24 cellular contexts compared by ENCODE assay signal in the genomic region with DNA sequence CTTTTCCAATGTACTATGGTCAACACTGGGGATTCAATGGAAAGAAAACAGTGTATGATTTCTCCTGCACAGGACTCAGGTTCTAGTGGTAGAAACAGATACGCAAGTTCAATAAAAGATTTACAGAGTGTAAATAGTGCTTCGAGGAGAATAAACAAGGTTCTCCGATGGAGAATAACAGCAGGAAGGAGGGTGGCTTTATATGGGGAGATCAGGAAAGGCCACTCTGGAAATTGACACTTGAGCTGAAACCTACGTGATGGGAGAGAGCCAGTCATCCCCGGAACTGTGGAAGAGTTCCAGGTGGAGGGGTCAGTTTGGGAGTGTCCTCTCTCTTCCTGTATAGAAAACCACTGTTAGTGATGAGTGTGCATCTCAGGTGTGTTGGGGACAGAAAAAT.
"Had no signal": no experiment of that assay in that cellular context is flagged by ENCODE, and none has a peak within 500 bp of the region (broad histone marks: within the 10 kb centered on the region; RNA-seq: fewer than 3 reads in every experiment).

No MANE protein-coding gene starts in this region.

- H3K9me3 Mint-ChIP-seq: activated naive CD4-positive, alpha-beta T cell treated with anti-CD3 and anti-CD28 coated beads, Interleukin-2, amount 10 ng/mL, durations not matched to agents 7 days and 5 days; activated naive CD8-positive, alpha-beta T cell treated with anti-CD3 and anti-CD28 coated beads, Interleukin-2, amount 10 ng/mL, durations not matched to agents 7 days and 5 days; activated T-cell treated with anti-CD3 and anti-CD28 coated beads, Interleukin-2, amount 50 U/mL, for 72 hours; brain; mesothelial cell of epicardium; naive thymus-derived CD8-positive, alpha-beta T cell; neural progenitor cell; stimulated activated naive B cell treated with anti-CD40 and anti-IgM and Interleukin-4, amounts not matched to agents 10 μg/mL and 1 μg/mL and 100 μg/mL, for 72 hours had no signal

- H3K27ac Mint-ChIP-seq: activated naive CD4-positive, alpha-beta T cell treated with anti-CD3 and anti-CD28 coated beads, Interleukin-2, amount 10 ng/mL, durations not matched to agents 7 days and 5 days; activated naive CD8-positive, alpha-beta T cell treated with anti-CD3 and anti-CD28 coated beads, Interleukin-2, amount 10 ng/mL, durations not matched to agents 7 days and 5 days; activated T-cell treated with anti-CD3 and anti-CD28 coated beads, Interleukin-2, amount 50 U/mL, for 72 hours; brain; mesothelial cell of epicardium; naive thymus-derived CD8-positive, alpha-beta T cell; neural progenitor cell; stimulated activated naive B cell treated with anti-CD40 and anti-IgM and Interleukin-4, amounts not matched to agents 10 μg/mL and 1 μg/mL and 100 μg/mL, for 72 hours had no signal

- H3K27ac ChIP-seq: ascending aorta, gastroesophageal sphincter, hepatocyte, neural progenitor cell, parathyroid adenoma, right atrium auricular region, thyroid gland, upper lobe of left lung, vagina had no signal

- H3K27me3 ChIP-seq: ascending aorta, gastroesophageal sphincter, hepatocyte, neural progenitor cell, right atrium auricular region, stomach, thyroid gland, upper lobe of left lung, vagina had no signal

- H3K36me3 ChIP-seq: neural progenitor cell, right atrium auricular region, thyroid gland, upper lobe of left lung, vagina had no signal

- H3K4me1 ChIP-seq: ascending aorta, neural progenitor cell had no signal

- H3K4me3 ChIP-seq: ascending aorta, gastroesophageal sphincter, hepatocyte, neural progenitor cell, right atrium auricular region, stomach, thyroid gland, upper lobe of left lung, vagina had no signal

- H3K4me3 Mint-ChIP-seq: activated naive CD4-positive, alpha-beta T cell treated with anti-CD3 and anti-CD28 coated beads, Interleukin-2, amount 10 ng/mL, durations not matched to agents 7 days and 5 days; activated naive CD8-positive, alpha-beta T cell treated with anti-CD3 and anti-CD28 coated beads, Interleukin-2, amount 10 ng/mL, durations not matched to agents 7 days and 5 days; activated T-cell treated with anti-CD3 and anti-CD28 coated beads, Interleukin-2, amount 50 U/mL, for 72 hours; brain; mesothelial cell of epicardium; naive thymus-derived CD8-positive, alpha-beta T cell; neural progenitor cell; stimulated activated naive B cell treated with anti-CD40 and anti-IgM and Interleukin-4, amounts not matched to agents 10 μg/mL and 1 μg/mL and 100 μg/mL, for 72 hours had no signal

- H3K4me1 Mint-ChIP-seq: activated naive CD4-positive, alpha-beta T cell treated with anti-CD3 and anti-CD28 coated beads, Interleukin-2, amount 10 ng/mL, durations not matched to agents 7 days and 5 days; activated naive CD8-positive, alpha-beta T cell treated with anti-CD3 and anti-CD28 coated beads, Interleukin-2, amount 10 ng/mL, durations not matched to agents 7 days and 5 days; naive thymus-derived CD8-positive, alpha-beta T cell; stimulated activated naive B cell treated with anti-CD40 and anti-IgM and Interleukin-4, amounts not matched to agents 10 μg/mL and 1 μg/mL and 100 μg/mL, for 72 hours had no signal

- DNase-seq: activated CD4-positive, alpha-beta T cell treated with anti-CD3 and anti-CD28 coated beads for 4 hours; activated CD4-positive, alpha-beta T cell treated with anti-CD3 and anti-CD28 coated beads, Interleukin-2, amount 50 U/mL, for 4 hours; activated naive CD4-positive, alpha-beta T cell treated with anti-CD3 and anti-CD28 coated beads, Interleukin-2, amount 10 ng/mL, durations not matched to agents 7 days and 5 days; activated naive CD8-positive, alpha-beta T cell treated with anti-CD3 and anti-CD28 coated beads, Interleukin-2, amount 10 ng/mL, durations not matched to agents 7 days and 5 days; activated T-cell treated with anti-CD3 and anti-CD28 coated beads for 4 hours; activated T-cell treated with anti-CD3 and anti-CD28 coated beads, Interleukin-2, amount 50 U/mL, for 72 hours; islet precursor cell; naive thymus-derived CD8-positive, alpha-beta T cell; occipital lobe; stimulated activated CD4-positive, alpha-beta T cell treated with anti-CD3 and anti-CD28 coated beads, Interleukin-15, amount 100 ng/mL, for 24 hours; stimulated activated CD4-positive, alpha-beta T cell treated with anti-CD3 and anti-CD28 coated beads, Interleukin-2, amount 100 ng/mL, for 24 hours; stimulated activated naive B cell treated with anti-CD40 and anti-IgM and Interleukin-4, amounts not matched to agents 10 μg/mL and 1 μg/mL and 100 μg/mL, for 72 hours; stomach; thyroid gland; upper lobe of left lung had no signal

- H3K79me2 ChIP-seq: hepatocyte, parathyroid adenoma had no signal

- H3K36me3 Mint-ChIP-seq: activated naive CD4-positive, alpha-beta T cell treated with anti-CD3 and anti-CD28 coated beads, Interleukin-2, amount 10 ng/mL, durations not matched to agents 7 days and 5 days had no signal

- ATAC-seq: activated T-cell treated with anti-CD3 and anti-CD28 coated beads, Interleukin-2, amount 50 U/mL, for 72 hours; gastroesophageal sphincter; naive thymus-derived CD8-positive, alpha-beta T cell; stimulated activated naive B cell treated with anti-CD40 and anti-IgM and Interleukin-4, amounts not matched to agents 10 μg/mL and 1 μg/mL and 100 μg/mL, for 72 hours had no signal

- H3K9me3 ChIP-seq: ascending aorta, gastroesophageal sphincter, right atrium auricular region, stomach, thyroid gland, upper lobe of left lung, vagina had no signal

- H3K9ac ChIP-seq: neural progenitor cell, parathyroid adenoma had no signal

- H2AFZ ChIP-seq: hepatocyte, neural progenitor cell, parathyroid adenoma had no signal

- H3K4me2 ChIP-seq: hepatocyte, neural progenitor cell had no signal

- H3K27me3 Mint-ChIP-seq: brain had no signal
